ENCODE assay signal across 35 cellular contexts in genomic region chr2:168145598-168145997, GRCh38.
"Had no signal": no experiment of that assay in that cellular context is flagged by ENCODE, and none has a peak within 500 bp of the region (broad histone marks: within the 10 kb centered on the region; RNA-seq: fewer than 3 reads in every experiment).

No MANE protein-coding gene starts in this region.

- H2AFZ ChIP-seq: PC-9 had no signal

- H3K4me2 ChIP-seq: KMS-11, PC-9 had no signal

- H3K9me3 ChIP-seq: SJCRH30 had no signal

- H3K9ac ChIP-seq: KMS-11 had no signal

- H3K4me3 ChIP-seq: PC-9, SJCRH30, SK-N-MC had no signal

- H3K27ac ChIP-seq: KMS-11, PC-9, RWPE1, SJCRH30, SK-N-MC, WERI-Rb-1 had no signal

- ATAC-seq: activated CD8-positive, alpha-beta memory T cell treated with anti-CD3 and anti-CD28 coated beads, Interleukin-2, amount 10 ng/mL, durations not matched to agents 7 days and 5 days had no signal

- H3K27me3 ChIP-seq: SJCRH30 had no signal

- H3K36me3 ChIP-seq: SJCRH30, WERI-Rb-1 had no signal

- DNase-seq: activated CD4-positive, alpha-beta memory T cell treated with anti-CD3 and anti-CD28 coated beads, Interleukin-2, amount 10 ng/mL, durations not matched to agents 7 days and 5 days; activated CD4-positive, alpha-beta T cell treated with anti-CD3 and anti-CD28 coated beads for 1 hour; activated CD4-positive, alpha-beta T cell treated with anti-CD3 and anti-CD28 coated beads for 48 hours; activated CD4-positive, CD25-positive, alpha-beta regulatory T cell; activated CD8-positive, alpha-beta memory T cell treated with anti-CD3 and anti-CD28 coated beads for 24 hours; activated CD8-positive, alpha-beta memory T cell treated with anti-CD3 and anti-CD28 coated beads, Interleukin-2, amount 10 ng/mL, durations not matched to agents 7 days and 5 days; activated CD8-positive, alpha-beta memory T cell treated with anti-CD3 and anti-CD28 coated beads, Interleukin-2, amount 50 U/mL, for 48 hours; activated effector memory CD4-positive, alpha-beta T cell treated with Interleukin-2 at 50 U/mL for 16 hours; activated naive CD4-positive, alpha-beta T cell; activated naive CD4-positive, alpha-beta T cell treated with anti-CD3 and anti-CD28 coated beads, Interleukin-2, amount 50 U/mL, for 16 hours; activated naive CD8-positive, alpha-beta T cell treated with anti-CD3 and anti-CD28 coated beads for 36 hours; activated T-cell treated with anti-CD3 and anti-CD28 coated beads, Interleukin-2, amount 50 U/mL, for 48 hours; amniotic stem cell; aorta; MM.1S; MV-4-11; NCI-H1092; NCI-H1436 treated with DMSO at 0.1 percent for 48 hours; NCI-H187 treated with DMSO at 0.1 percent for 48 hours; NCI-H2081; NCI-H2171 treated with DMSO at 0.1 percent for 48 hours; NCI-H2227 treated with DMSO at 0.1 percent for 48 hours; NCI-H446; NCI-H510A treated with DMSO at 0.1 percent for 48 hours; NCI-H526 treated with DMSO at 0.1 percent for 48 hours; NCI-H82; NK-92 treated with Interleukin-12 subunit alpha and Interleukin-12 subunit beta, amount 100 ng/mL, for 24 hours; PC-9; SHP77; T1000; WERI-Rb-1 had no signal
